ENCODE assay signal across 6 cellular contexts in genomic region chr17:2071024-2071385, GRCh38. TPM values are rescaled to one million over a fixed set of nuclear protein-coding genes. Genes with fewer than 3 reads are reported as not detected.
DNase-seq lines count a peak whose midpoint lies in the region; ATAC-seq and TF ChIP-seq lines count a peak whose summit lies in the region.

No MANE protein-coding gene starts in this region.

- H3K9me3 Mint-ChIP-seq in activated CD4-positive, alpha-beta T cell treated with anti-CD3 and anti-CD28 coated beads for 36 hours (ENCODE audit: low read depth): no peaks in the 10 kb centered on the region
- H3K9me3 Mint-ChIP-seq in stimulated activated naive CD8-positive, alpha-beta T cell treated with anti-CD3 and anti-CD28 coated beads, Interleukin-15, amount 100 ng/mL, for 72 hours: no peaks in the 10 kb centered on the region

- H3K27ac ChIP-seq in dorsolateral prefrontal cortex: peak overlapping the region in 53 of 59 donors; percentile 21 to 86 (median 67)

- DNase-seq in activated CD4-positive, alpha-beta T cell treated with anti-CD3 and anti-CD28 coated beads for 36 hours: no peak
- no peak for DNase-seq in activated CD4-positive, alpha-beta T cell treated with anti-CD3 and anti-CD28 coated beads for 48 hours
- DNase-seq in dorsolateral prefrontal cortex: no peak
- no peak for DNase-seq in stimulated activated naive CD8-positive, alpha-beta T cell treated with anti-CD3 and anti-CD28 coated beads, Interleukin-15, amount 100 ng/mL, for 72 hours
- no peak for DNase-seq in NCI-H69 (lab: John Stamatoyannopoulos, UW)
- DNase-seq in HCEC 1CT: no peak

- peaks cover 3% of the 10 kb centered on the region for H3K27me3 Mint-ChIP-seq in activated CD4-positive, alpha-beta T cell treated with anti-CD3 and anti-CD28 coated beads for 36 hours
- H3K27me3 Mint-ChIP-seq in stimulated activated naive CD8-positive, alpha-beta T cell treated with anti-CD3 and anti-CD28 coated beads, Interleukin-15, amount 100 ng/mL, for 72 hours: no peaks in the 10 kb centered on the region

- intact Hi-C loops in activated CD4-positive, alpha-beta T cell treated with anti-CD3 and anti-CD28 coated beads for 36 hours (cut with DNase I, micrococcal nuclease): loop anchor here in 1 of 2 experiments (5.0 kb wide), 1 partner anchor 191 kb away; no protein-coding TSS in a partner anchor
- intact Hi-C loops in dorsolateral prefrontal cortex (cut with DNase I): no loop called here

- H3K27me3 ChIP-seq in dorsolateral prefrontal cortex: no peaks in the 10 kb centered on the region

- H3K4me3 ChIP-seq in dorsolateral prefrontal cortex: no peak overlapping the region

- no peak for ATAC-seq in activated CD4-positive, alpha-beta T cell treated with anti-CD3 and anti-CD28 coated beads for 36 hours
- ATAC-seq in stimulated activated naive CD8-positive, alpha-beta T cell treated with anti-CD3 and anti-CD28 coated beads, Interleukin-15, amount 100 ng/mL, for 72 hours: no peak

- peak overlapping the region; percentile 13 for H3K4me3 Mint-ChIP-seq in activated CD4-positive, alpha-beta T cell treated with anti-CD3 and anti-CD28 coated beads for 36 hours
- peak overlapping the region; percentile 36 to 47 for H3K4me3 Mint-ChIP-seq in stimulated activated naive CD8-positive, alpha-beta T cell treated with anti-CD3 and anti-CD28 coated beads, Interleukin-15, amount 100 ng/mL, for 72 hours

- CTCF ChIA-PET in activated CD4-positive, alpha-beta T cell treated with anti-CD3 and anti-CD28 coated beads for 36 hours (lab: Charles Lee): interaction anchor here (0.8 to 4.6 kb wide), 7 partner anchors 14 to 212 kb away, joined by 3 to 55 read pairs (median 4); partner anchors contain the start of genes HIC1 and OVCA2

- H3K27ac Mint-ChIP-seq in activated CD4-positive, alpha-beta T cell treated with anti-CD3 and anti-CD28 coated beads for 36 hours: peak overlapping the region; percentile 82
- H3K27ac Mint-ChIP-seq in stimulated activated naive CD8-positive, alpha-beta T cell treated with anti-CD3 and anti-CD28 coated beads, Interleukin-15, amount 100 ng/mL, for 72 hours: peak overlapping the region; percentile 57 to 95

- H3K36me3 Mint-ChIP-seq in activated CD4-positive, alpha-beta T cell treated with anti-CD3 and anti-CD28 coated beads for 36 hours (ENCODE audit: low read depth): peaks cover 46% of the 10 kb centered on the region

- peaks cover 37% of the 10 kb centered on the region for H3K4me1 Mint-ChIP-seq in activated CD4-positive, alpha-beta T cell treated with anti-CD3 and anti-CD28 coated beads for 36 hours
- peaks cover 71% of the 10 kb centered on the region for H3K4me1 Mint-ChIP-seq in stimulated activated naive CD8-positive, alpha-beta T cell treated with anti-CD3 and anti-CD28 coated beads, Interleukin-15, amount 100 ng/mL, for 72 hours

- POLR2A ChIA-PET in activated CD4-positive, alpha-beta T cell treated with anti-CD3 and anti-CD28 coated beads for 36 hours (lab: Charles Lee): interaction anchor here (0.7 to 2.6 kb wide), 4 partner anchors 15 to 183 kb away, joined by 4 to 23 read pairs (median 6); no protein-coding TSS in a partner anchor

- TF ChIP-seq CTCF in dorsolateral prefrontal cortex (IDR thresholded peaks at IDR 0.05 in 54 of 56, conservative IDR thresholded peaks at IDR 0.05 in 2 of 56; ENCODE audit: low read depth in 1 of 56, partially characterized antibody in 56 of 56): no peak

RNA-seq across cellular contexts. Expression of gene HIC1, which starts 16.1 kb away (rescaled TPM):
- 10 to 100 TPM; 13.6 to 16.5 TPM for total RNA-seq in activated CD4-positive, alpha-beta T cell treated with anti-CD3 and anti-CD28 coated beads for 36 hours
- 10 to 100 TPM in 18 of 120 experiments, 1 to 10 TPM in 102; 1.6 to 17.4 (median 6.5) TPM for total RNA-seq in dorsolateral prefrontal cortex

RNA-seq across cellular contexts. Expression of gene OVCA2, which starts 29.2 kb away (rescaled TPM):
- total RNA-seq in activated CD4-positive, alpha-beta T cell treated with anti-CD3 and anti-CD28 coated beads for 36 hours: 10 to 100 TPM; 31.4 to 38.6 TPM
- total RNA-seq in dorsolateral prefrontal cortex: 10 to 100 TPM in 108 of 120 experiments, 1 to 10 TPM in 12; 6.6 to 29.4 (median 16.4) TPM

RNA-seq across cellular contexts. Expression of gene DPH1, which starts 41.1 kb away (rescaled TPM):
- 10 to 100 TPM; 29.1 to 37.0 TPM for total RNA-seq in activated CD4-positive, alpha-beta T cell treated with anti-CD3 and anti-CD28 coated beads for 36 hours
- 100 to 1,000 TPM in 30 of 120 experiments, 10 to 100 TPM in 90; 57.6 to 158 (median 87.2) TPM for total RNA-seq in dorsolateral prefrontal cortex

RNA-seq across cellular contexts. Expression of gene RTN4RL1, which starts 45.9 kb away (rescaled TPM):
- total RNA-seq in activated CD4-positive, alpha-beta T cell treated with anti-CD3 and anti-CD28 coated beads for 36 hours: under 1 TPM; 0.11 to 0.18 TPM
- total RNA-seq in dorsolateral prefrontal cortex: 10 to 100 TPM in 119 of 120 experiments, 1 to 10 TPM in 1; 4.8 to 43.6 (median 22.0) TPM
